1 cellular context compared by ENCODE assay signal in the genomic region with DNA sequence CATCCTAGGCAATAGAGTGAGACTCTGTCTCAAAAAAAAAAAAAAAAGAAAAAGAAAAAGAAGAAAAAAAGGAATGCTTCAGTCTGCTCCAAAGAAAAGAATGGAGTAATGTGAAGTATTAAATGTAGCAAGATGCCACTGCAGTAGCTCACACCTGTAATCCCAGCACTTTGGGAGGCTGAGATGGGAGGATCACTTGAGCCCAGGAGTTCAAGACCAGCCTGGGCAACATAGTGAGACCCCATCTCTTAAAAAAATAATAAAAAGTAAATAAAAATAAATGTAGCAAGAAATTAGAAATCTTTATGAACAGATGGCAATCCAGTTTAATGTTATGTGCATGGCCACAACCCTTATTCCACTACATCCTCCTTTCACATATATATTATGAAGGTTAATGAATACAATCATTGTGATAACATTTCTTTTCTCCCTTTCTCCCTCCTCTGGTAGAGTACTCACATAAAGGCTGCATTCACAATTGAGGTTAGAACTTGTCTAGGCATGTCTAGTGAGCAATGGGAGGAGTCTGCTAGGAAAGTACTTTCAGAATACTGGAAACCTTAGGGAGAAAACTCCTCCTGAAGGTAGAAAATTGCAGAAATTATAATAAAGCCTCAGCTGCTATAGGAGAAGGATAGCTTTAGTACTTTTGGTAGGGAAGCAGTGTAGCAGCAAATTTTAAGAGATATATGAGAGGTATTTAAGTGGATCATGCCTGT.
TF ChIP-seq lines count a peak whose summit lies in the region.

No MANE protein-coding gene starts in this region.

TF ChIP-seq in GM12878, 131 proteins besides CTCF, POLR2A, EP300 and RAD21:
- TF ChIP-seq POLR2AphosphoS2 (IDR thresholded peaks at IDR 0.05; ENCODE audit: low read depth, low read length) = no peak
- TF ChIP-seq, protein P1, sequence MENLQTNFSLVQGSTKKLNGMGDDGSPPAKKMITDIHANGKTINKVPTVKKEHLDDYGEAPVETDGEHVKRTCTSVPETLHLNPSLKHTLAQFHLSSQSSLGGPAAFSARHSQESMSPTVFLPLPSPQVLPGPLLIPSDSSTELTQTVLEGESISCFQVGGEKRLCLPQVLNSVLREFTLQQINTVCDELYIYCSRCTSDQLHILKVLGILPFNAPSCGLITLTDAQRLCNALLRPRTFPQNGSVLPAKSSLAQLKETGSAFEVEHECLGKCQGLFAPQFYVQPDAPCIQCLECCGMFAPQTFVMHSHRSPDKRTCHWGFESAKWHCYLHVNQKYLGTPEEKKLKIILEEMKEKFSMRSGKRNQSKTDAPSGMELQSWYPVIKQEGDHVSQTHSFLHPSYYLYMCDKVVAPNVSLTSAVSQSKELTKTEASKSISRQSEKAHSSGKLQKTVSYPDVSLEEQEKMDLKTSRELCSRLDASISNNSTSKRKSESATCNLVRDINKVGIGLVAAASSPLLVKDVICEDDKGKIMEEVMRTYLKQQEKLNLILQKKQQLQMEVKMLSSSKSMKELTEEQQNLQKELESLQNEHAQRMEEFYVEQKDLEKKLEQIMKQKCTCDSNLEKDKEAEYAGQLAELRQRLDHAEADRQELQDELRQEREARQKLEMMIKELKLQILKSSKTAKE (IDR thresholded peaks at IDR 0.05; ENCODE audit: low read depth, poor library complexity, severe bottlenecking) = peak; percentile 55
- TF ChIP-seq IKZF2 (IDR thresholded peaks at IDR 0.05) = peak; percentile 34 to 39; a peak in 1 of 4 replicates
- no peak for TF ChIP-seq MEF2A (IDR thresholded peaks at IDR 0.05; ENCODE audit: insufficient read depth, low read depth, low read length)
- TF ChIP-seq YY1 (IDR thresholded peaks at IDR 0.05; ENCODE audit: low read depth, low read length) = no peak
- peak; percentile 63 for TF ChIP-seq RUNX3 (IDR thresholded peaks at IDR 0.05; ENCODE audit: low read length)
- TF ChIP-seq, protein P2, sequence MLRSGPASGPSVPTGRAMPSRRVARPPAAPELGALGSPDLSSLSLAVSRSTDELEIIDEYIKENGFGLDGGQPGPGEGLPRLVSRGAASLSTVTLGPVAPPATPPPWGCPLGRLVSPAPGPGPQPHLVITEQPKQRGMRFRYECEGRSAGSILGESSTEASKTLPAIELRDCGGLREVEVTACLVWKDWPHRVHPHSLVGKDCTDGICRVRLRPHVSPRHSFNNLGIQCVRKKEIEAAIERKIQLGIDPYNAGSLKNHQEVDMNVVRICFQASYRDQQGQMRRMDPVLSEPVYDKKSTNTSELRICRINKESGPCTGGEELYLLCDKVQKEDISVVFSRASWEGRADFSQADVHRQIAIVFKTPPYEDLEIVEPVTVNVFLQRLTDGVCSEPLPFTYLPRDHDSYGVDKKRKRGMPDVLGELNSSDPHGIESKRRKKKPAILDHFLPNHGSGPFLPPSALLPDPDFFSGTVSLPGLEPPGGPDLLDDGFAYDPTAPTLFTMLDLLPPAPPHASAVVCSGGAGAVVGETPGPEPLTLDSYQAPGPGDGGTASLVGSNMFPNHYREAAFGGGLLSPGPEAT (IDR thresholded peaks at IDR 0.05; ENCODE audit: low read depth) = peak; percentile 16; the same call in 1 of the 2 replicates
